Comparison of ENCODE assay signal across 19 cellular contexts in the genomic region with DNA sequence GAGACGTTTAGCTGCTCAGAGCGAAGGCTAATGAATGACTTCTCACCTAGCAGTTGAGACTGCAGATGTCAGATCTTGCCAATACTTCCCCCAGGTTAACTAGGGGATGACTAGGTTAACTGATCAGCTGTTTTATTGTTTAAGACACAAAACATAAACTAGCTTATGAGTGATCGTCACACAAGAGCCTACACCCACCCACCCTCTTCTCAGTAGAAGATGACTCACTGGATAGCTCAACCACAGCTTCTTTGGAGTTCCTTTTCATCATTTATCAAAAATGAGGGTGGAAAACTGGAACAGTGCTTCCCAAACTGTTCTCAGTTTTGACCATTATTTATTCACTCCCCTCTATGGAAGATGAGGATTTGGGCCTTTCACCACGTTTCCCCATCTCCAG. TPM values are rescaled to one million over a fixed set of nuclear protein-coding genes. Genes with fewer than 3 reads are reported as not detected.
DNase-seq lines count a peak whose midpoint lies in the region; ATAC-seq and TF ChIP-seq lines count a peak whose summit lies in the region.
"Had no signal": no experiment of that assay in that cellular context is flagged by ENCODE, and none has a peak within 500 bp of the region (broad histone marks: within the 10 kb centered on the region; RNA-seq: fewer than 3 reads in every experiment).

No MANE protein-coding gene starts in this region.

- H3K4me1 ChIP-seq in RWPE2 (ENCODE audit: insufficient read depth, poor library complexity, severe bottlenecking), result peaks cover 15% of the 10 kb centered on the region

- no peak for ATAC-seq in left ventricle myocardium superior
- ATAC-seq in RWPE2 (ENCODE audit: low read depth), result peak; percentile 69
- ATAC-seq: body of pancreas, left lobe of liver, pancreas, upper lobe of right lung had no signal

- H3K27me3 ChIP-seq in RWPE2 (ENCODE audit: insufficient read depth, poor library complexity, severe bottlenecking), result no peaks in the 10 kb centered on the region
- H3K27me3 ChIP-seq: body of pancreas, pancreas, upper lobe of right lung had no signal

- DNase-seq in cardiac septum (ENCODE audit: low spot score), result peak; percentile 12
- DNase-seq in left ventricle myocardium superior, result no peak
- no peak for DNase-seq in RWPE2 (ENCODE audit: low spot score)
- peak; percentile 23 for DNase-seq in fibroblast of pulmonary artery (ENCODE audit: low read depth)
- no peak for DNase-seq in NCI-H2081 treated with DMSO at 0.1 percent for 48 hours (lab: John Stamatoyannopoulos, UW)
- DNase-seq in NCI-H1417 treated with DMSO at 0.1 percent for 48 hours (lab: John Stamatoyannopoulos, UW), result no peak
- DNase-seq in NCI-H2107 (lab: John Stamatoyannopoulos, UW), result no peak
- DNase-seq in T-helper 2 cell, result no peak
- DNase-seq: body of pancreas, HFFc6, hypothalamus, KG1, NCI-H1436, NCI-H226, pancreas, SIG-M5, upper lobe of right lung had no signal

- H3K27ac ChIP-seq in RWPE2 (ENCODE audit: poor library complexity, severe bottlenecking), result no peak overlapping the region
- H3K27ac ChIP-seq: body of pancreas, pancreas, upper lobe of right lung had no signal

- H3K4me3 ChIP-seq in RWPE2 (ENCODE audit: severe bottlenecking) (no peak overlapping the region), fibroblast of pulmonary artery (replicated peaks; ENCODE audit: low read depth, low read length) (no peak overlapping the region)
- H3K4me3 ChIP-seq: body of pancreas, pancreas, skin epidermis, upper lobe of right lung had no signal

- TF ChIP-seq CTCF in RWPE2 (IDR thresholded peaks at IDR 0.05; ENCODE audit: poor library complexity, severe bottlenecking), result no peak
- no peak for TF ChIP-seq CTCF in fibroblast of pulmonary artery (IDR thresholded peaks at IDR 0.05; ENCODE audit: low read length, missing control alignments)

- H3K36me3 ChIP-seq in RWPE2 (ENCODE audit: low read depth), result no peaks in the 10 kb centered on the region
- H3K36me3 ChIP-seq: pancreas, upper lobe of right lung had no signal

- intact Hi-C loops in cardiac septum (cut with DNase I), result no loop called here
- intact Hi-C loops in left ventricle myocardium superior (cut with micrococcal nuclease), result no loop called here

- H3K9me3 ChIP-seq in RWPE2 (ENCODE audit: severe bottlenecking), result no peaks in the 10 kb centered on the region
- H3K9me3 ChIP-seq: body of pancreas, pancreas, upper lobe of right lung had no signal

RNA-seq across cellular contexts. Expression of a gene that starts 25.2 kb away (rescaled TPM):
- total RNA-seq in cardiac septum (0.16 TPM), left ventricle myocardium superior (0.59 TPM)
- total RNA-seq: HFFc6 had no signal

Comparison
In these comparisons a context has a peak if more than half of its experiments do, and no peak if none do; other contexts are left out.
1. DNase-seq: peak in cardiac septum (single experiment) and fibroblast of pulmonary artery (single experiment); none in left ventricle myocardium superior (single experiment), RWPE2 (single experiment), NCI-H2081 treated with DMSO at 0.1 percent for 48 hours (single experiment), NCI-H1417 treated with DMSO at 0.1 percent for 48 hours (single experiment), NCI-H2107 (single experiment) and T-helper 2 cell (0 of 5).